13 cellular contexts compared by ENCODE assay signal in the genomic region with DNA sequence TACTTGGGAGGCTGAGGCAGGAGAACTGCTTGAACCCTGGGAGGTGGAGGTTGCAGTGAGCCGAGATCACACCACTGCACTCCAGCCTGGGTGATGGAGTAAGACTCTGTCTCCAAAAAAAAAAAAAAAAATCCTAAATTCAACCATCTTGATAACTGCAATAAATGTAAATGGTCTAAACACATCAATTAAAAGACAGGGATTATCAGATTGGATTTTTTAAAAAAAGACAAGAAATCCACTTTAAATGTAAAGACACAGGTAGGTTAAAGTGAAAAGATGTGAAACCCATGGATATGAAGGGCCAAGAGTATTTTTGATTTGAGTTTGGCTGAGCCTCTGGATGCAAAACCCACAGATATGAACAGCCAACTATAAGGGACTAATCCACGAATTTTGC.
A peak's percentile ranks its signal among the peaks of the same experiment; 100 is the strongest.
DNase-seq lines count a peak whose midpoint lies in the region; ATAC-seq, FAIRE-seq and TF ChIP-seq lines count a peak whose summit lies in the region.
"Had no signal": no experiment of that assay in that cellular context is flagged by ENCODE, and none has a peak within 500 bp of the region (broad histone marks: within the 10 kb centered on the region; RNA-seq: fewer than 3 reads in every experiment).

No MANE protein-coding gene starts in this region.

- no peaks in the 10 kb centered on the region for H3K27me3 Mint-ChIP-seq in T-helper 17 cell
- H3K27me3 Mint-ChIP-seq: CD4-positive, alpha-beta T cell had no signal

- DNase-seq in HCT116 (ENCODE audit: low read depth, low spot score) (no peak), T-helper 17 cell (no peak), H1 (ENCODE audit: low read depth in 1 of 2, low spot score in 2 of 2) (no peak), breast epithelium (ENCODE audit: low spot score in 2 of 2) (no peak), NCI-H187 (lab: John Stamatoyannopoulos, UW) (no peak), SKM-1 (lab: John Stamatoyannopoulos, UW; ENCODE audit: unreplicated experiment) (no peak)
- DNase-seq: Calu3; CD4-positive, alpha-beta T cell; DMS 273 treated with DMSO at 0.1 percent for 48 hours; GOT3; Karpas-422 had no signal

- no peak overlapping the region for H3K23ac ChIP-seq in H1 (ENCODE audit: insufficient read length)

- H3K27me3 ChIP-seq in HCT116 (ENCODE audit: insufficient read depth, low read length) (no peaks in the 10 kb centered on the region), H1 (replicated peaks in 1 of 4; ENCODE audit: control insufficient read depth in 3 of 4, extremely low read depth in 1 of 4, insufficient read depth in 3 of 4, low read length in 3 of 4) (no peaks in the 10 kb centered on the region), breast epithelium (no peaks in the 10 kb centered on the region)

- TF ChIP-seq EP300 in H1 (IDR thresholded peaks at IDR 0.05; ENCODE audit: borderline replicate concordance in 1 of 2, low read depth in 2 of 2, low read length in 2 of 2): no peak

- H2BK15ac ChIP-seq in H1 (ENCODE audit: low read length): no peak overlapping the region

- no peak overlapping the region for H2BK20ac ChIP-seq in H1 (ENCODE audit: low read length)

- H3K79me1 ChIP-seq in H1 (ENCODE audit: low read depth, low read length): no peaks in the 10 kb centered on the region; the same call in 1 of the 2 replicates

- no peak overlapping the region for H2BK5ac ChIP-seq in H1 (ENCODE audit: low read depth, low read length)

- no peak overlapping the region for H2AK5ac ChIP-seq in H1 (ENCODE audit: low read depth, low read length)

- 93% methylated on average over 2 of the region's 2 CpGs; no CpG with 5 or more reads in 1 of the 2 experiments for WGBS in H1 (ENCODE audit: extremely low coverage in 1 of 2, insufficient coverage in 1 of 2, insufficient read length in 1 of 2, insufficient replicate concordance in 2 of 2, low coverage in 1 of 2, low lambda C conversion rate in 2 of 2, missing lambda C conversion rate in 1 of 2), 2 experiments

- no peak overlapping the region for H2AFZ ChIP-seq in HCT116 (ENCODE audit: low read depth, low read length, poor library complexity, severe bottlenecking)
- H2AFZ ChIP-seq in H1 (ENCODE audit: low read length): no peak overlapping the region

- H3K18ac ChIP-seq in H1 (ENCODE audit: extremely low read depth, low read length): no peak overlapping the region

- H4K8ac ChIP-seq in H1 (ENCODE audit: extremely low read depth, insufficient read depth, low read length): no peak overlapping the region

- H3K56ac ChIP-seq in H1 (replicated peaks; ENCODE audit: insufficient read length, low read depth, low read length): no peak overlapping the region

- TF ChIP-seq CTCF in HCT116 (IDR thresholded peaks at IDR 0.05 in 2 of 3, conservative IDR thresholded peaks at IDR 0.05 in 1 of 3; ENCODE audit: borderline replicate concordance in 1 of 3, insufficient read depth in 1 of 3, low read depth in 2 of 3, low read length in 2 of 3) (no peak), H1 (IDR thresholded peaks at IDR 0.05; ENCODE audit: control extremely low read depth in 1 of 3, insufficient read depth in 1 of 3, low read depth in 1 of 3, low read length in 3 of 3) (no peak), breast epithelium (IDR thresholded peaks at IDR 0.05) (no peak)

- H3K79me2 ChIP-seq in HCT116 (ENCODE audit: insufficient read depth, low read length): no peaks in the 10 kb centered on the region
- no peaks in the 10 kb centered on the region for H3K79me2 ChIP-seq in H1 (ENCODE audit: control insufficient read depth in 1 of 2, insufficient read depth in 2 of 2, low read length in 2 of 2)

- no peak overlapping the region for H2BK120ac ChIP-seq in H1 (replicated peaks; ENCODE audit: low read depth, low read length)

- intact Hi-C loops in HCT116 (cut with micrococcal nuclease): no loop called here
- intact Hi-C loops in breast epithelium (cut with DNase I; ENCODE audit: low total_unique reads): no loop called here

- no peak overlapping the region for H4K5ac ChIP-seq in H1 (ENCODE audit: insufficient read length, low read depth, low read length)

- no peaks in the 10 kb centered on the region for H4K20me1 ChIP-seq in HCT116 (ENCODE audit: insufficient read depth)
- H4K20me1 ChIP-seq in H1 (replicated peaks in 1 of 2; ENCODE audit: control insufficient read depth in 1 of 2, insufficient read depth in 2 of 2, low read length in 2 of 2): no peaks in the 10 kb centered on the region

- RAD21 ChIA-PET in HCT116 (lab: Charles Lee; ENCODE audit: low non-redundant PET in 1 of 2, low total read pairs in 2 of 2, uncharacterized antibody in 2 of 2, unreplicated experiment in 2 of 2): no interaction called here

- TF ChIP-seq RAD21 in HCT116 (IDR thresholded peaks at IDR 0.05; ENCODE audit: low read depth): no peak
- TF ChIP-seq RAD21 in H1 (IDR thresholded peaks at IDR 0.05 in 1 of 2, conservative IDR thresholded peaks at IDR 0.05 in 1 of 2; ENCODE audit: low read depth in 2 of 2, low read length in 2 of 2): no peak

- no peak for FAIRE-seq in H1 (lab: Jason Lieb, UNC)
- FAIRE-seq: GM19239 had no signal

- CTCF ChIA-PET in HCT116 (lab: Charles Lee) (no interaction called here), H1 (lab: Charles Lee; ENCODE audit: partially characterized antibody) (interaction anchor here (4.1 kb wide), 1 partner anchor 11 kb away, joined by 22 read pairs; no protein-coding TSS in a partner anchor)

- H3K36me3 ChIP-seq in HCT116 (ENCODE audit: control insufficient read depth in 1 of 2, insufficient read depth in 2 of 2, low read length in 2 of 2) (peaks cover 4 to 47% of the 10 kb centered on the region in 2 experiments; a peak in 3 of 4 replicates), H1 (ENCODE audit: control insufficient read depth in 2 of 4, insufficient read depth in 4 of 4, low read length in 3 of 4) (peaks cover 0 to 28% (median 13%) of the 10 kb centered on the region in 4 experiments; a peak in 7 of 8 replicates), breast epithelium (peaks cover 16% of the 10 kb centered on the region)

- H3K4ac ChIP-seq in H1 (replicated peaks; ENCODE audit: insufficient read length, low read depth, low read length): no peak overlapping the region

- H3K9me2 ChIP-seq in HCT116 (ENCODE audit: insufficient read depth): no peaks in the 10 kb centered on the region

- no peak overlapping the region for H2BK12ac ChIP-seq in H1 (ENCODE audit: low read depth, low read length)

- H3K27ac ChIP-seq in HCT116 (ENCODE audit: low read depth, low read length): no peak overlapping the region
- no peak overlapping the region for H3K27ac ChIP-seq in H1 (ENCODE audit: low read depth, low read length)
- H3K27ac ChIP-seq in breast epithelium: no peak overlapping the region

- no TSS peak for BruUV-seq in HCT116 (replicated peaks; lab: Mats Ljungman, UMichigan)

- H3K27ac Mint-ChIP-seq in T-helper 17 cell: peak overlapping the region; percentile 60
- H3K27ac Mint-ChIP-seq: CD4-positive, alpha-beta T cell had no signal

- H3K4me1 Mint-ChIP-seq in T-helper 17 cell: peaks cover 4% of the 10 kb centered on the region

- peaks cover 17% of the 10 kb centered on the region for H3K36me3 Mint-ChIP-seq in T-helper 17 cell (ENCODE audit: low read depth)

- peaks cover 16 to 38% of the 10 kb centered on the region in 2 experiments; a peak in 3 of 4 replicates for H3K9me3 ChIP-seq in HCT116 (ENCODE audit: control insufficient read depth in 1 of 2, insufficient read depth in 1 of 2, low read depth in 1 of 2, low read length in 2 of 2)
- H3K9me3 ChIP-seq in T-helper 17 cell (ENCODE audit: control insufficient read depth, low read length, poor library complexity, severe bottlenecking): peaks cover 4% of the 10 kb centered on the region
- H3K9me3 ChIP-seq in H1 (ENCODE audit: insufficient read depth in 2 of 2, low read depth in 1 of 2, low read length in 1 of 2): peaks cover 9 to 13% of the 10 kb centered on the region in 2 experiments; a peak in 3 of 4 replicates
- peaks cover 28 to 33% of the 10 kb centered on the region in 2 donors for H3K9me3 ChIP-seq in breast epithelium

- TF ChIP-seq POLR2A in HCT116 (IDR thresholded peaks at IDR 0.05; ENCODE audit: borderline replicate concordance, extremely low read depth, insufficient read depth, insufficient read length) (no peak), H1 (IDR thresholded peaks at IDR 0.05; ENCODE audit: control extremely low read depth in 1 of 2, low read depth in 2 of 2, low read length in 2 of 2) (no peak), breast epithelium (IDR thresholded peaks at IDR 0.05) (no peak)

- H3K4me1 ChIP-seq in HCT116 (ENCODE audit: control insufficient read depth in 1 of 2, insufficient read depth in 2 of 2, low read length in 2 of 2) (no peaks in the 10 kb centered on the region), H1 (replicated peaks in 1 of 4; ENCODE audit: control insufficient read depth in 3 of 4, insufficient read depth in 4 of 4, low read length in 3 of 4) (no peaks in the 10 kb centered on the region), breast epithelium (no peaks in the 10 kb centered on the region)
- H3K4me1 ChIP-seq: HAP-1 had no signal

- no peaks in the 10 kb centered on the region for H3K23me2 ChIP-seq in H1 (ENCODE audit: low read depth, low read length)

- no peak overlapping the region for H3K4me2 ChIP-seq in HCT116 (ENCODE audit: low read length)
- no peak overlapping the region for H3K4me2 ChIP-seq in H1 (ENCODE audit: insufficient read depth in 1 of 2, low read depth in 2 of 2, low read length in 2 of 2)

- H3K9ac ChIP-seq in HCT116 (ENCODE audit: low read length) (no peak overlapping the region), H1 (replicated peaks in 1 of 4; ENCODE audit: extremely low read depth in 1 of 4, low read depth in 3 of 4, low read length in 3 of 4) (no peak overlapping the region)

- H3K4me3 ChIP-seq in HCT116 (replicated peaks in 1 of 2; ENCODE audit: low read depth in 1 of 2, low read length in 2 of 2) (no peak overlapping the region), H1 (ENCODE audit: extremely low read depth in 1 of 4, insufficient read depth in 2 of 4, low read depth in 3 of 4, low read length in 4 of 4) (no peak overlapping the region), breast epithelium (no peak overlapping the region)
- H3K4me3 ChIP-seq: HAP-1 had no signal

- no peak overlapping the region for H3K14ac ChIP-seq in H1 (ENCODE audit: insufficient read length)

- H3K4me3 Mint-ChIP-seq in T-helper 17 cell: no peak overlapping the region
- H3K4me3 Mint-ChIP-seq: CD4-positive, alpha-beta T cell had no signal

- H4K91ac ChIP-seq in H1 (replicated peaks; ENCODE audit: insufficient read length, low read length): no peak overlapping the region

- ATAC-seq in HCT116: no peak
- ATAC-seq in T-helper 17 cell: no peak

- POLR2A ChIA-PET in HCT116 (lab: Charles Lee) (no interaction called here), H1 (lab: Charles Lee; ENCODE audit: partially characterized antibody) (no interaction called here)

TF ChIP-seq in HCT116, 20 proteins besides CTCF, POLR2A, EP300 and RAD21 (continues in another document):
- no peak for TF ChIP-seq EZH2 (IDR thresholded peaks at IDR 0.05)
- peak; percentile 48; the same call in 1 of the 2 replicates for TF ChIP-seq CBX3 (IDR thresholded peaks at IDR 0.05; ENCODE audit: low read depth)
- no peak for TF ChIP-seq FOSL1 (IDR thresholded peaks at IDR 0.05; ENCODE audit: low read depth)

TF ChIP-seq in H1, 55 proteins besides CTCF, POLR2A, EP300 and RAD21:
- TF ChIP-seq KDM1A (IDR thresholded peaks at IDR 0.05; ENCODE audit: borderline replicate concordance, low read length): 0 out of 2 replicates have a peak, but pooled peaks have one; percentile 22
- no peak for TF ChIP-seq SP1 (IDR thresholded peaks at IDR 0.05; ENCODE audit: low read depth, low read length)
